Comparison of ENCODE assay signal across 9 cellular contexts in the genomic region with DNA sequence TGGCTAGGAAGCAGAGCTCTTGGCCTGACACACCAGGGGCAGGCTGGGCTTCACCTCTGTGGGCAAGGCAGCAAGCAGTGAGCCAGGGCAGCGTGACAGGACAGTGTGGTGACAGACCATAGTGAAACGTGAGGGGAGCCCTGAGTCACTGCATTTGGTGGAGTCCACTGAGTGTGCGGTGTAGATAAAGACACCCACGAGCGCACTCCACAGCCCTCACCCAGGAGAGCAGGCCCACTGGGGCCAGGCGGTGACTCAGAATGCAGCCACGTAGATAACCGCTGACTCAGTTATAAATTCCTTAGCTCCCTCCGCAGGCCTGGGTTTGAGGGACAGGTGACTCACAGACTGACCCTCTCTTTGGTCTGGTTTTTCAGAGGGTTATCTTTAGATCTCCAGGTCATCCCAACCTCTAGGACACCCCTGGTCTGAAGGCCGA.
A peak's percentile ranks its signal among the peaks of the same experiment; 100 is the strongest.
DNase-seq lines count a peak whose midpoint lies in the region; ATAC-seq, FAIRE-seq and TF ChIP-seq lines count a peak whose summit lies in the region.
"Had no signal": no experiment of that assay in that cellular context is flagged by ENCODE, and none has a peak within 500 bp of the region (broad histone marks: within the 10 kb centered on the region; RNA-seq: fewer than 3 reads in every experiment).

No MANE protein-coding gene starts in this region.

- H3K9me3 ChIP-seq in lung (ENCODE audit: control insufficient read depth in 2 of 2, insufficient read depth in 1 of 2, low read length in 1 of 2): no peaks in the 10 kb centered on the region

- 87 to 94% methylated on average over 10 of the region's 10 CpGs for WGBS in lung, 2 donors

- peak overlapping the region in 1 of 2 donors; percentile 45 for H3K27ac ChIP-seq in lung (ENCODE audit: low read depth in 1 of 2, low read length in 1 of 2)

- no peaks in the 10 kb centered on the region for H3K36me3 ChIP-seq in bronchial epithelial cell (ENCODE audit: control insufficient read depth, insufficient read depth, low read length)
- H3K36me3 ChIP-seq in lung (ENCODE audit: control insufficient read depth in 2 of 2, insufficient read depth in 2 of 2, low read length in 2 of 2): no peaks in the 10 kb centered on the region

- no peak for FAIRE-seq in bronchial epithelial cell (lab: Jason Lieb, UNC)

- H3K4me3 ChIP-seq in AG10803 (ENCODE audit: low read length): no peak overlapping the region
- H3K4me3 ChIP-seq in bronchial epithelial cell (ENCODE audit: low read depth, low read length): no peak overlapping the region
- no peak overlapping the region for H3K4me3 ChIP-seq in lung

- H3K4me1 ChIP-seq in lung (ENCODE audit: control insufficient read depth in 2 of 2, insufficient read depth in 2 of 2, low read length in 2 of 2): peaks cover 0 to 3% of the 10 kb centered on the region in 2 donors

- peak; percentile 97 for DNase-seq in AG10803 (ENCODE audit: low read depth)
- peak; percentile 83 for DNase-seq in bronchial epithelial cell (ENCODE audit: low read depth)
- no peak for DNase-seq in lung (ENCODE audit: low spot score)
- no peak for DNase-seq in NOMO-1 treated with dmso at 0.1 percent for 144 hours (lab: John Stamatoyannopoulos, UW; ENCODE audit: unreplicated experiment)
- no peak for DNase-seq in DMS 273 (lab: John Stamatoyannopoulos, UW; ENCODE audit: unreplicated experiment)
- no peak for DNase-seq in NCI-H69 (lab: John Stamatoyannopoulos, UW)
- DNase-seq in NCI-H510A (lab: John Stamatoyannopoulos, UW): no peak
- DNase-seq: activated T-cell treated with anti-CD3 and anti-CD28 coated beads, Interleukin-2, amount 50 U/mL, for 4 hours had no signal

- no peaks in the 10 kb centered on the region for H3K27me3 ChIP-seq in bronchial epithelial cell (ENCODE audit: control insufficient read depth, insufficient read depth, low read length)
- no peaks in the 10 kb centered on the region for H3K27me3 ChIP-seq in lung (ENCODE audit: control insufficient read depth, insufficient read depth)

- peak; percentile 3; the same call in 1 of the 2 replicates for TF ChIP-seq RAD21 in Ishikawa (IDR thresholded peaks at IDR 0.05; ENCODE audit: low read depth)

- TF ChIP-seq EP300 in Ishikawa (IDR thresholded peaks at IDR 0.05; ENCODE audit: borderline replicate concordance): peak; percentile 34; the same call in 1 of the 2 replicates

- ATAC-seq in lung (ENCODE audit: insufficient read depth, low FRiP score): peak; percentile 51
- ATAC-seq: activated T-cell treated with anti-CD3 and anti-CD28 coated beads, Interleukin-2, amount 50 U/mL, for 4 hours had no signal

- no peak for TF ChIP-seq CTCF in AG10803 (conservative IDR thresholded peaks at IDR 0.05; ENCODE audit: low read length)
- no peak for TF ChIP-seq CTCF in bronchial epithelial cell (IDR thresholded peaks at IDR 0.05; ENCODE audit: insufficient read depth, low read length, severe bottlenecking)
- TF ChIP-seq CTCF in lung (IDR thresholded peaks at IDR 0.05; ENCODE audit: control extremely low read depth, extremely low read depth): no peak

TF ChIP-seq in Ishikawa, 13 proteins besides CTCF, POLR2A, EP300 and RAD21:
- TF ChIP-seq FOXM1 (IDR thresholded peaks at IDR 0.05; ENCODE audit: borderline replicate concordance, low read depth) (no peak), CREB1 (IDR thresholded peaks at IDR 0.05; ENCODE audit: low read depth) (no peak), YY1 (IDR thresholded peaks at IDR 0.05; ENCODE audit: low read depth) (no peak), ZBTB7A (IDR thresholded peaks at IDR 0.05; ENCODE audit: low read depth) (no peak), CEBPB (IDR thresholded peaks at IDR 0.05) (no peak), TCF12 (IDR thresholded peaks at IDR 0.05; ENCODE audit: low read depth) (no peak), NFIC (IDR thresholded peaks at IDR 0.05) (0 out of 2 replicates have a peak, but pooled peaks have one; percentile 22), TEAD4 (IDR thresholded peaks at IDR 0.05) (peak; percentile 66), TAF1 (IDR thresholded peaks at IDR 0.05; ENCODE audit: low read depth) (no peak), EGR1 (IDR thresholded peaks at IDR 0.05) (no peak)
- TF ChIP-seq, protein P1, sequence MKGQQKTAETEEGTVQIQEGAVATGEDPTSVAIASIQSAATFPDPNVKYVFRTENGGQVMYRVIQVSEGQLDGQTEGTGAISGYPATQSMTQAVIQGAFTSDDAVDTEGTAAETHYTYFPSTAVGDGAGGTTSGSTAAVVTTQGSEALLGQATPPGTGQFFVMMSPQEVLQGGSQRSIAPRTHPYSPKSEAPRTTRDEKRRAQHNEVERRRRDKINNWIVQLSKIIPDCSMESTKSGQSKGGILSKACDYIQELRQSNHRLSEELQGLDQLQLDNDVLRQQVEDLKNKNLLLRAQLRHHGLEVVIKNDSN (IDR thresholded peaks at IDR 0.05): no peak
- TF ChIP-seq, protein P2, sequence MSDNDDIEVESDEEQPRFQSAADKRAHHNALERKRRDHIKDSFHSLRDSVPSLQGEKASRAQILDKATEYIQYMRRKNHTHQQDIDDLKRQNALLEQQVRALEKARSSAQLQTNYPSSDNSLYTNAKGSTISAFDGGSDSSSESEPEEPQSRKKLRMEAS (IDR thresholded peaks at IDR 0.05): peak; percentile 29; the same call in 1 of the 2 replicates
- TF ChIP-seq, protein P3, sequence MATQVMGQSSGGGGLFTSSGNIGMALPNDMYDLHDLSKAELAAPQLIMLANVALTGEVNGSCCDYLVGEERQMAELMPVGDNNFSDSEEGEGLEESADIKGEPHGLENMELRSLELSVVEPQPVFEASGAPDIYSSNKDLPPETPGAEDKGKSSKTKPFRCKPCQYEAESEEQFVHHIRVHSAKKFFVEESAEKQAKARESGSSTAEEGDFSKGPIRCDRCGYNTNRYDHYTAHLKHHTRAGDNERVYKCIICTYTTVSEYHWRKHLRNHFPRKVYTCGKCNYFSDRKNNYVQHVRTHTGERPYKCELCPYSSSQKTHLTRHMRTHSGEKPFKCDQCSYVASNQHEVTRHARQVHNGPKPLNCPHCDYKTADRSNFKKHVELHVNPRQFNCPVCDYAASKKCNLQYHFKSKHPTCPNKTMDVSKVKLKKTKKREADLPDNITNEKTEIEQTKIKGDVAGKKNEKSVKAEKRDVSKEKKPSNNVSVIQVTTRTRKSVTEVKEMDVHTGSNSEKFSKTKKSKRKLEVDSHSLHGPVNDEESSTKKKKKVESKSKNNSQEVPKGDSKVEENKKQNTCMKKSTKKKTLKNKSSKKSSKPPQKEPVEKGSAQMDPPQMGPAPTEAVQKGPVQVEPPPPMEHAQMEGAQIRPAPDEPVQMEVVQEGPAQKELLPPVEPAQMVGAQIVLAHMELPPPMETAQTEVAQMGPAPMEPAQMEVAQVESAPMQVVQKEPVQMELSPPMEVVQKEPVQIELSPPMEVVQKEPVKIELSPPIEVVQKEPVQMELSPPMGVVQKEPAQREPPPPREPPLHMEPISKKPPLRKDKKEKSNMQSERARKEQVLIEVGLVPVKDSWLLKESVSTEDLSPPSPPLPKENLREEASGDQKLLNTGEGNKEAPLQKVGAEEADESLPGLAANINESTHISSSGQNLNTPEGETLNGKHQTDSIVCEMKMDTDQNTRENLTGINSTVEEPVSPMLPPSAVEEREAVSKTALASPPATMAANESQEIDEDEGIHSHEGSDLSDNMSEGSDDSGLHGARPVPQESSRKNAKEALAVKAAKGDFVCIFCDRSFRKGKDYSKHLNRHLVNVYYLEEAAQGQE (IDR thresholded peaks at IDR 0.05; ENCODE audit: low read depth): no peak

Comparison
In these comparisons a context has a peak if more than half of its experiments do, and no peak if none do; other contexts are left out.
1. DNase-seq: peak in AG10803 (single experiment) and bronchial epithelial cell (single experiment); none in lung (single experiment), NOMO-1 treated with dmso at 0.1 percent for 144 hours (single experiment), DMS 273 (single experiment), NCI-H69 (single experiment) and NCI-H510A (single experiment).